Comparison of ENCODE assay signal across 12 cellular contexts in genomic region chr1:43239484-43239883, GRCh38. TPM values are rescaled to one million over a fixed set of nuclear protein-coding genes. Genes with fewer than 3 reads are reported as not detected.
A peak's percentile ranks its signal among the peaks of the same experiment; 100 is the strongest.
DNase-seq lines count a peak whose midpoint lies in the region; ATAC-seq, FAIRE-seq and TF ChIP-seq lines count a peak whose summit lies in the region.
"Had no signal": no experiment of that assay in that cellular context is flagged by ENCODE, and none has a peak within 500 bp of the region (broad histone marks: within the 10 kb centered on the region; RNA-seq: fewer than 3 reads in every experiment).

No MANE protein-coding gene starts in this region.

- in situ Hi-C loops in GM12878 (cut with MboI) = no loop called here

- TF ChIP-seq EP300 in GM12878 (IDR thresholded peaks at IDR 0.05; ENCODE audit: borderline replicate concordance in 1 of 2, control insufficient read depth in 1 of 2, low read depth in 2 of 2, low read length in 2 of 2) = no peak

- peak overlapping the region; percentile 31 for H3K4me2 ChIP-seq in GM12878 (ENCODE audit: control insufficient read depth, insufficient read depth)

- H3K79me2 ChIP-seq in GM12878 (ENCODE audit: control insufficient read depth, insufficient read depth, low read length) = no peaks in the 10 kb centered on the region

- TF ChIP-seq CTCF in GM12878 (IDR thresholded peaks at IDR 0.05 in 2 of 3, conservative IDR thresholded peaks at IDR 0.05 in 1 of 3; ENCODE audit: control insufficient read depth in 2 of 3, extremely low read depth in 1 of 3, insufficient read depth in 1 of 3, low read depth in 3 of 3, low read length in 3 of 3) = no peak

- ATAC-seq in GM21529 (IDR thresholded peaks at IDR 0.05; ENCODE audit: unreplicated experiment) (peak; percentile 89), HG03469 (IDR thresholded peaks at IDR 0.05; ENCODE audit: unreplicated experiment) (peak; percentile 58), GM12878 (peak; percentile 96)

- H2AFZ ChIP-seq in GM12878 (ENCODE audit: control insufficient read depth, low read depth, low read length) = peak overlapping the region; percentile 48

- CTCF ChIA-PET in GM12878 (lab: Yijun Ruan, JAX) = interaction anchor here (0.7 to 5.4 kb wide), 27 partner anchors 9 to 797 kb away, joined by 3 to 89 read pairs (median 4); partner anchors contain the start of genes ARTN, CDC20, ELOVL1 and MED8

- 0 out of 2 replicates have a peak overlapping the region, but pooled peaks have one; percentile 13 for H3K4me3 ChIP-seq in GM12878
- H3K4me3 ChIP-seq: SK-N-MC, thoracic aorta had no signal

- POLR2A ChIA-PET in GM12878 (lab: Charles Lee) = interaction anchor here (0.5 to 2.9 kb wide), 9 partner anchors 12 to 473 kb away, joined by 3 to 19 read pairs (median 5); partner anchors contain the start of genes CDC20, MED8 and SZT2

- peak overlapping the region; percentile 74 for H3K27ac ChIP-seq in GM12878 (ENCODE audit: control insufficient read depth, insufficient read depth)
- H3K27ac ChIP-seq: SK-N-MC, thoracic aorta had no signal

- BruUV-seq in GM12878 (replicated peaks; lab: Mats Ljungman, UMichigan) = no TSS peak

- SMC1A ChIA-PET in GM12878 (lab: Charles Lee; ENCODE audit: uncharacterized antibody, unreplicated experiment) = interaction anchor here (0.6 to 4.2 kb wide), 28 partner anchors 12 to 524 kb away, joined by 3 to 70 read pairs (median 4); partner anchors contain the start of genes CDC20, ELOVL1, HYI and KDM4A

- 3% methylated on average over 3 of the region's 3 CpGs for WGBS in GM12878 (ENCODE audit: insufficient coverage, insufficient replicate concordance, low lambda C conversion rate, missing lambda C conversion rate)

- RAD21 ChIA-PET in GM12878 (lab: Charles Lee; ENCODE audit: unreplicated experiment) = interaction anchor here (0.6 to 3.5 kb wide), 26 partner anchors 9 to 706 kb away, joined by 3 to 52 read pairs (median 5); partner anchors contain the start of genes CDC20, HYI, KDM4A and MED8

- DNase-seq in GM18507 (ENCODE audit: extremely low spot score, insufficient read length, low read depth) (peak; percentile 61), GM12878 (ENCODE audit: low read depth, low spot score) (peak; percentile 84), H4 (ENCODE audit: low spot score) (no peak), COLO829 (ENCODE audit: low spot score) (no peak), NCI-H748 treated with DMSO at 0.1 percent for 48 hours (lab: John Stamatoyannopoulos, UW) (no peak), OCI-M2 (lab: John Stamatoyannopoulos, UW; ENCODE audit: unreplicated experiment) (no peak)
- DNase-seq: NCI-H2081 had no signal

- H4K20me1 ChIP-seq in GM12878 (ENCODE audit: control insufficient read depth, insufficient read depth) = no peaks in the 10 kb centered on the region

- FAIRE-seq in GM18507 (lab: Jason Lieb, UNC) (peak; percentile 97), GM12878 (lab: Jason Lieb, UNC) (peak; percentile 99)
- FAIRE-seq: colon had no signal

- peaks cover 19% of the 10 kb centered on the region for H3K4me1 ChIP-seq in GM12878 (ENCODE audit: control insufficient read depth, insufficient read depth, low read length)

- H3K9me3 ChIP-seq in GM12878 (replicated peaks; ENCODE audit: control insufficient read depth, insufficient read depth, low read length) = no peaks in the 10 kb centered on the region
- H3K9me3 ChIP-seq: thoracic aorta had no signal

- peak overlapping the region; percentile 4; the same call in 1 of the 2 replicates for H3K9ac ChIP-seq in GM12878 (ENCODE audit: control insufficient read depth, insufficient read depth, low read length)

- H3K27me3 ChIP-seq in GM12878 (replicated peaks in 1 of 2; ENCODE audit: control insufficient read depth in 2 of 2, insufficient read depth in 2 of 2, low read length in 1 of 2) = no peaks in the 10 kb centered on the region

- no peaks in the 10 kb centered on the region; a peak in 2 of 4 replicates for H3K36me3 ChIP-seq in GM12878 (ENCODE audit: control insufficient read depth in 2 of 2, insufficient read depth in 2 of 2, low read length in 1 of 2)
- H3K36me3 ChIP-seq: thoracic aorta had no signal

- intact Hi-C loops in GM12878 (cut with micrococcal nuclease; ENCODE audit: unreplicated experiment) = loop anchor here (2.0 to 5.0 kb wide), 3 partner anchors 55 to 523 kb away; partner anchors contain the start of gene CDC20

- TF ChIP-seq POLR2A in GM12878 (IDR thresholded peaks at IDR 0.05; ENCODE audit: low read depth, low read length) = no peak

- TF ChIP-seq RAD21 in GM12878 (IDR thresholded peaks at IDR 0.05; ENCODE audit: insufficient read depth, low read depth, low read length) = no peak

TF ChIP-seq in GM12878, 131 proteins besides CTCF, POLR2A, EP300 and RAD21 (continues in another document):
- TF ChIP-seq DPF2 (IDR thresholded peaks at IDR 0.05) (0 out of 2 replicates have a peak, but pooled peaks have one; percentile 57), IKZF1 (conservative IDR thresholded peaks at IDR 0.05) (peak; percentile 60), BCL11A (IDR thresholded peaks at IDR 0.05; ENCODE audit: low read depth, low read length) (peak; percentile 62; the same call in 1 of the 2 replicates), ELK1 (IDR thresholded peaks at IDR 0.05; ENCODE audit: low read depth, low read length) (no peak), PKNOX1 (IDR thresholded peaks at IDR 0.05) (peak; percentile 49; the same call in 1 of the 2 replicates), IKZF2 (IDR thresholded peaks at IDR 0.05) (peak; percentile 65 to 72; a peak in 2 of 4 replicates), BACH1 (IDR thresholded peaks at IDR 0.05; ENCODE audit: borderline replicate concordance) (no peak), MTA2 (IDR thresholded peaks at IDR 0.05; ENCODE audit: low read depth) (peak; percentile 91), PAX5 (IDR thresholded peaks at IDR 0.05; ENCODE audit: borderline replicate concordance, low read depth, low read length) (0 out of 2 replicates have a peak, but pooled peaks have one; percentile 21), CREM (IDR thresholded peaks at IDR 0.05; ENCODE audit: low read depth) (no peak), HDGF (IDR thresholded peaks at IDR 0.05) (peak; percentile 58; the same call in 1 of the 2 replicates), PAX8 (IDR thresholded peaks at IDR 0.05) (no peak), LARP7 (IDR thresholded peaks at IDR 0.05) (no peak)

RNA-seq across cellular contexts. Expression of gene TMEM125, which starts 30.3 kb away (rescaled TPM):
- total RNA-seq in GM12878 (2013; cell fraction: nucleolus; rRNA removed) = not detected in 2 replicates
- total RNA-seq in GM12878 (2014; rRNA removed) (not detected in 2 replicates), GM12878 (2014; rRNA removed; fragmentation: Illumina TruSeq; extraction: Trizol) (not detected in 2 replicates), GM12878 (2021) (0.28 and 1.1 TPM in 2 replicates)
- not detected for polyA plus RNA-seq in GM12878 (2011; ENCODE audit: low read depth)
- polyA plus RNA-seq in GM12878 (2011; rRNA removed) (not detected in 2 replicates), GM12878 (2014; fragmentation: Illumina TruSeq; extraction: Trizol) (not detected in 2 replicates), GM12878 (2014; fragmentation: Nextera tagmentation; extraction: Ambion mirVana) (not detected), GM12878 (2014; rRNA removed) (not detected in 2 replicates), GM12878 (2016; fragmentation: Nextera tagmentation; extraction: Ambion mirVana) (not detected)
- polyA plus RNA-seq in GM12878 (2011; cell fraction: cytosol; rRNA removed) = 0.25 TPM in 1 of 2 replicates, not detected in the other
- polyA plus RNA-seq in GM12878 (2011; cell fraction: nucleus; rRNA removed) = 0.06 TPM in 1 of 2 replicates, not detected in the other
- 0.14 TPM in 2 replicates for polyA plus RNA-seq in GM12878 (2012)
- 0.10 TPM in 1 of 2 replicates, not detected in the other for polyA minus RNA-seq in GM12878 (2011; rRNA and poly(A)+ RNA removed)
- polyA minus RNA-seq in GM12878 (2011; cell fraction: cytosol; rRNA and poly(A)+ RNA removed) = not detected in 2 replicates
- polyA minus RNA-seq in GM12878 (2011; cell fraction: nucleus; rRNA and poly(A)+ RNA removed) = not detected in 2 replicates
- total RNA-seq in H4 (2014; rRNA removed; shearing (Covaris generic)) = not detected in 2 replicates

RNA-seq across cellular contexts. Expression of gene C1orf210, which starts 45.9 kb away (rescaled TPM):
- total RNA-seq in GM12878 (2013; cell fraction: nucleolus; rRNA removed) = not detected in 2 replicates
- not detected in 2 replicates for total RNA-seq in GM12878 (2014; rRNA removed)
- total RNA-seq in GM12878 (2014; rRNA removed; fragmentation: Illumina TruSeq; extraction: Trizol) = not detected in 2 replicates
- total RNA-seq in GM12878 (2021) = not detected in 2 replicates
- polyA plus RNA-seq in GM12878 (2011; ENCODE audit: low read depth) = not detected
- polyA plus RNA-seq in GM12878 (2011; rRNA removed) = 0.07 TPM in 1 of 2 replicates, not detected in the other
- polyA plus RNA-seq in GM12878 (2011; cell fraction: cytosol; rRNA removed) = 0.03 and 0.08 TPM in 2 replicates
- not detected in 2 replicates for polyA plus RNA-seq in GM12878 (2011; cell fraction: nucleus; rRNA removed)
- not detected in 2 replicates for polyA plus RNA-seq in GM12878 (2012)
- polyA plus RNA-seq in GM12878 (2014; fragmentation: Illumina TruSeq; extraction: Trizol) = not detected in 2 replicates
- not detected for polyA plus RNA-seq in GM12878 (2014; fragmentation: Nextera tagmentation; extraction: Ambion mirVana)
- polyA plus RNA-seq in GM12878 (2014; rRNA removed) = not detected in 2 replicates
- not detected for polyA plus RNA-seq in GM12878 (2016; fragmentation: Nextera tagmentation; extraction: Ambion mirVana)
- polyA minus RNA-seq in GM12878 (2011; rRNA and poly(A)+ RNA removed) = not detected in 2 replicates
- polyA minus RNA-seq in GM12878 (2011; cell fraction: cytosol; rRNA and poly(A)+ RNA removed) = not detected in 2 replicates
- not detected in 2 replicates for polyA minus RNA-seq in GM12878 (2011; cell fraction: nucleus; rRNA and poly(A)+ RNA removed)
- total RNA-seq in H4 (2014; rRNA removed; shearing (Covaris generic)) = not detected in 2 replicates
- total RNA-seq: thoracic aorta had no signal

Comparison
In these comparisons a context has a peak if more than half of its experiments do, and no peak if none do; other contexts are left out.
1. DNase-seq: peak in GM18507 (single experiment) and GM12878 (single experiment); none in H4 (single experiment), COLO829 (single experiment), NCI-H748 treated with DMSO at 0.1 percent for 48 hours (single experiment) and OCI-M2 (single experiment).
2. Peak in every context shown above with its lines, with median percentiles within 50 percentile points of each other: ATAC-seq.